ENCODE assay signal across 29 cellular contexts in the genomic region with DNA sequence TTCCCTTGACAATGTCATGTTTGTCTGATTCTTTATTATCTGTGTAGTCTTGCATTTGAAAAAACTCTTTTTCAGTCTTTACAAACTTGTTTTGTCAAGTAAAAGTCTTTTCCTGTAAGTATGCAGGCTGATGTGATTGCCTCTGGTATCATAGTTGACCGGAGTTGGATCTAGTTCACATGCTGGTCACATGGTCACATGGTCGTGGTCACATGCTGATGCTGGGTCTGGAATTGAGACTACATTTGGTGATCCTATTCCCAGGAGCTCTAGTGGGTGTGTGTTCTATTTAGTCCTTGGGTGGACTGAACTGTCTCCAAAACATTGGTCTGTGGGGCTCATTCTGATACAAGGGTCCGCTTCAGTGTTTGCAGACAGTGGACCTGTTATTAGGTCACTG.
"Had no signal": no experiment of that assay in that cellular context is flagged by ENCODE, and none has a peak within 500 bp of the region (broad histone marks: within the 10 kb centered on the region; RNA-seq: fewer than 3 reads in every experiment).

No MANE protein-coding gene starts in this region.

- H3K9me3 Mint-ChIP-seq: endodermal cell had no signal

- H3K27ac ChIP-seq: colonic mucosa, coronary artery, dorsolateral prefrontal cortex, epithelial cell of prostate, esophagus muscularis mucosa, esophagus squamous epithelium, foreskin keratinocyte, gastrocnemius medialis, gastroesophageal sphincter, heart left ventricle, heart right ventricle had no signal

- H3K27me3 ChIP-seq: colonic mucosa, dorsolateral prefrontal cortex, esophagus squamous epithelium, foreskin keratinocyte, gastrocnemius medialis, gastroesophageal sphincter, heart left ventricle, heart right ventricle had no signal

- FAIRE-seq: colon, endometrium, endothelial cell of umbilical vein, frontal cortex had no signal

- H3K36me3 ChIP-seq: colonic mucosa, esophagus muscularis mucosa, esophagus squamous epithelium, gastrocnemius medialis, gastroesophageal sphincter, heart left ventricle, heart right ventricle had no signal

- ATAC-seq: effector memory CD8-positive, alpha-beta T cell; esophagus mucosa; foreskin keratinocyte; gastrocnemius medialis; gastroesophageal sphincter; heart left ventricle; heart right ventricle had no signal

- H3K9me3 ChIP-seq: colonic mucosa, esophagus squamous epithelium, gastroesophageal sphincter had no signal

- H3K4me1 ChIP-seq: colonic mucosa, esophagus muscularis mucosa, esophagus squamous epithelium, foreskin keratinocyte, gastrocnemius medialis, gastroesophageal sphincter, heart left ventricle, heart right ventricle had no signal

- H3K27ac Mint-ChIP-seq: dendritic cell treated with granulocyte-macrophage colony-stimulating factor and Interleukin-4, amounts not matched to agents 40 ng/mL and 50 ng/mL, for 4 days; effector memory CD8-positive, alpha-beta T cell; endodermal cell had no signal

- H3K27me3 Mint-ChIP-seq: dendritic cell treated with granulocyte-macrophage colony-stimulating factor and Interleukin-4, amounts not matched to agents 40 ng/mL and 50 ng/mL, for 4 days; effector memory CD8-positive, alpha-beta T cell had no signal

- H3K4me3 ChIP-seq: colonic mucosa, coronary artery, dorsolateral prefrontal cortex, esophagus muscularis mucosa, esophagus squamous epithelium, gastrocnemius medialis, gastroesophageal sphincter, heart left ventricle, heart right ventricle had no signal

- DNase-seq: colonic mucosa; cortex of kidney; dermis blood vessel endothelial cell; dorsolateral prefrontal cortex; effector CD4-positive, alpha-beta T cell; effector CD8-positive, alpha-beta T cell; effector memory CD4-positive, alpha-beta T cell; effector memory CD8-positive, alpha-beta T cell; endodermal cell; erythroblast; esophagus squamous epithelium; foreskin fibroblast; foreskin keratinocyte; foreskin melanocyte; gastrocnemius medialis; glutamatergic neuron; head of caudate nucleus; heart left ventricle; heart right ventricle had no signal

- H3K4me3 Mint-ChIP-seq: dendritic cell treated with granulocyte-macrophage colony-stimulating factor and Interleukin-4, amounts not matched to agents 40 ng/mL and 50 ng/mL, for 4 days; effector memory CD8-positive, alpha-beta T cell; endodermal cell had no signal
